ENCODE assay signal across 1 cellular context in the genomic region with DNA sequence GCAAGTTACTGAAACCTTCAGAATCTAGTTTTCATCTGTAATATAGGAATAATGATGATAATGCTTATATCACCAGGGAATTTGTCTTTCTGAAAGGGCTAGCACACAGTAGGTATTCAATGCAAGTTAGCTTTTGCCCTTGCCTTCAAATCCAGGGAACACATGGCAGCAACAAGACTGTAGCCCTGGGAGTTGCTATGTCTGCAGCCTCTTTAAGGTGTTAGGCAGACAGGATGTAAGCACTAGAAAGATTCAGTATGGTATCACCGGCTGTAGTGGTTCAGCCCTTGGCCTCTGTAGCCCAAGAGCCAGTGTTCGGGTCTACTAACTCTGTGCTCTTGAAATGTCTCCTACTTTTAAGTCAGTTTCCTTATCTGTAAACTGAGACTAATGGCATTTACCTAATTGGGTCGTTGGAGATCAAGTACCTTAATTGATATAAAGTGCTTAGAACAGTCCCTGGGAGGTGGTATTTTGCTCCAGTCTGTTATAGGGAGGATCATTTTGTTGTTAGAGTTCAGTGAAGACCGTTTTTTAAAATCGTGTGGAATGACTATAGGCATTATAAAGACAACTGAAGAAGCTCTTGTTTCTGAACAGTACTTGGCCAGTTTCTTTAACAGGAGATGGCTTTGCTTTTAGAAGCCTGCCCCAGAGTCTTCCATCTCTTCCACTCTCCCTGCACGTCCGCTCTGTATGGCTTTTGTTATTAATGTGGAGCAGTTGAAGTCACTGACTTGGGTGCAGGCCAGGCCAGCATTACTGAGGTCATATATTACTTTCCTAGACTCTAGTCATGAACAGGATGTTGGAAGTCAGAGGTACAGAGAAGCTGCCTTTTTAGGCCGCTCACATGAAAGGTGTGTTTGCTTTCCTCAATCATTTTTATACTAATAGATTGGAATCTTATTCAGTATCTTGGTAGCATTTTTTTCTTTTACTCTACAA.
TF ChIP-seq lines count a peak whose summit lies in the region.

No MANE protein-coding gene starts in this region.

TF ChIP-seq in endothelial cell of umbilical vein, 7 proteins besides CTCF, POLR2A, EP300 and RAD21 (continued from another document):
- TF ChIP-seq JUN (IDR thresholded peaks at IDR 0.05; ENCODE audit: borderline replicate concordance, insufficient read depth, insufficient read length, low read depth) (peak; percentile 60), GATA2 (IDR thresholded peaks at IDR 0.05; ENCODE audit: insufficient read depth, insufficient read length, low read depth, low read length) (no peak), EZH2 (IDR thresholded peaks at IDR 0.05; ENCODE audit: borderline replicate concordance, low read depth, low read length, severe bottlenecking) (no peak)
- TF ChIP-seq, protein P1, sequence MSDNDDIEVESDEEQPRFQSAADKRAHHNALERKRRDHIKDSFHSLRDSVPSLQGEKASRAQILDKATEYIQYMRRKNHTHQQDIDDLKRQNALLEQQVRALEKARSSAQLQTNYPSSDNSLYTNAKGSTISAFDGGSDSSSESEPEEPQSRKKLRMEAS (IDR thresholded peaks at IDR 0.05; ENCODE audit: insufficient read depth, insufficient read length): no peak
